In the genomic region with DNA sequence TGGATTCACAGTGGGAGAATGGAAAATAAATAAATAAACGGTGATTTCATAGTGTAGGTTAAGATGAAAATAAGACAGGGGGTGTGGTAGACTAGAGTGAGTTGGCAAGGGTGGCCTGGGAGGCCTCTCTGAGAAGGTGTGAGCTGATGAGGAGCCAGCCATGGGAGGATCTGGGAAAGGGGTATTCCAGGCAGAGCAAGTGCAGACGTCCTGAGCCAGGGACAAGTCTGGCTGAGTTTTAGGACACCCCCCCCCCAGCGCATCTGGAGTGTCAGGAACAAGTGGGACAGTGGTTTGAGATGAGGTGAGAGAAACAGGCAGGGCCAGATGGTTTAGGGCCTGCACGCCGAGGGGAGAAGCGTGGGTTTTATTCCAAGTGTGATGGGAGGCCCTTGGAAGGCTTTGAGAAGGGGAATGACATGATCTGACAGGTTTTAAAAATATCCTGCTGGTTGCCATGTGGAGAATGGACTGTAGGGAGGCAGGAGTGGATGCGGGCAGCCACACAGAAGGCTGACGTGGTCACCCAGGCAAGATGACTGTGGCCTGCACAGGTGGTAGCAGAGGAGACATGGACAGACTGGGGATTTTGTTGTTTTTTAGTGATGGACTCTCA, we compare ENCODE assay signal across 21 cellular contexts. TPM values are rescaled to one million over a fixed set of nuclear protein-coding genes. Genes with fewer than 3 reads are reported as not detected.
DNase-seq lines count a peak whose midpoint lies in the region; ATAC-seq, FAIRE-seq and TF ChIP-seq lines count a peak whose summit lies in the region.
"Had no signal": no experiment of that assay in that cellular context is flagged by ENCODE, and none has a peak within 500 bp of the region (broad histone marks: within the 10 kb centered on the region; RNA-seq: fewer than 3 reads in every experiment).

No MANE protein-coding gene starts in this region.

- ATAC-seq in A549 (peak in 1 of 2 experiments; percentile 12; a peak in 3 of 6 replicates), HG03045 (IDR thresholded peaks at IDR 0.05; ENCODE audit: unreplicated experiment) (no peak)
- no peak for ATAC-seq in central memory CD8-positive, alpha-beta T cell (replicated peaks; ENCODE audit: extremely low read depth, poor library complexity, severe bottlenecking)
- ATAC-seq: GM12878 had no signal

- no peak overlapping the region for H3K4me3 Mint-ChIP-seq in central memory CD8-positive, alpha-beta T cell
- H3K4me3 Mint-ChIP-seq: CD4-positive, alpha-beta T cell; H9 had no signal

- CTCF ChIA-PET in A549 (lab: Yijun Ruan, JAX), result interaction anchor here (0.6 to 1.7 kb wide), 2 partner anchors 136 to 142 kb away, joined by 3 to 6 read pairs; no protein-coding TSS in a partner anchor

- POLR2A ChIA-PET in A549 (lab: Yijun Ruan, JAX), result no interaction called here

- TF ChIP-seq CTCF in A549 (IDR thresholded peaks at IDR 0.05) (no peak), sigmoid colon (IDR thresholded peaks at IDR 0.05) (no peak)

- H3K4me1 Mint-ChIP-seq in central memory CD8-positive, alpha-beta T cell, result no peaks in the 10 kb centered on the region

- no peak overlapping the region for H3K4me3 ChIP-seq in A549
- no peak overlapping the region for H3K4me3 ChIP-seq in sigmoid colon
- H3K4me3 ChIP-seq: GM12878 had no signal

- peaks cover 24% of the 10 kb centered on the region for H3K27me3 Mint-ChIP-seq in central memory CD8-positive, alpha-beta T cell

- H3K4me2 ChIP-seq in A549, result peak overlapping the region; percentile 68

- H3K9me3 ChIP-seq in A549 (no peaks in the 10 kb centered on the region), sigmoid colon (no peaks in the 10 kb centered on the region)
- H3K9me3 ChIP-seq: Caco-2 had no signal

- no peak for FAIRE-seq in A549 (lab: Jason Lieb, UNC)
- FAIRE-seq: A204.1, GM12878 had no signal

- TF ChIP-seq RAD21 in A549 (conservative IDR thresholded peaks at IDR 0.05 in 1 of 2, IDR thresholded peaks at IDR 0.05 in 1 of 2), result no peak

- H3K36me3 Mint-ChIP-seq in central memory CD8-positive, alpha-beta T cell (ENCODE audit: insufficient read depth), result no peaks in the 10 kb centered on the region

- TF ChIP-seq POLR2A in A549 (IDR thresholded peaks at IDR 0.05; ENCODE audit: low read length), result no peak
- no peak for TF ChIP-seq POLR2A in sigmoid colon (IDR thresholded peaks at IDR 0.05)

- intact Hi-C loops in sigmoid colon (cut with DNase I), result no loop called here

- no peaks in the 10 kb centered on the region for H3K9me3 Mint-ChIP-seq in central memory CD8-positive, alpha-beta T cell
- H3K9me3 Mint-ChIP-seq: CD4-positive, alpha-beta T cell; H9 had no signal

- H3K36me3 ChIP-seq in sigmoid colon, result no peaks in the 10 kb centered on the region

- H3K27me3 ChIP-seq in sigmoid colon, result peaks cover 0 to 6% (median 0%) of the 10 kb centered on the region in 3 donors

- no peak for DNase-seq in A549 (ENCODE audit: low read depth in 1 of 2, low spot score in 1 of 2)
- peak; percentile 75 for DNase-seq in NCI-H2171 treated with DMSO at 0.1 percent for 48 hours (lab: John Stamatoyannopoulos, UW)
- no peak for DNase-seq in central memory CD8-positive, alpha-beta T cell (ENCODE audit: low spot score in 2 of 2)
- DNase-seq in myocyte (ENCODE audit: low read depth), result peak; percentile 58
- DNase-seq in sigmoid colon, result no peak
- DNase-seq in activated effector memory CD4-positive, alpha-beta T cell treated with Interleukin-2 at 50 U/mL for 16 hours, result no peak
- DNase-seq in NCI-H1048 (lab: John Stamatoyannopoulos, UW), result no peak
- DNase-seq: Caco-2; CD4-positive, alpha-beta T cell; H9; KG1; MV-4-11; NCI-H1417; NCI-H187; SHP77 treated with DMSO at 0.1 percent for 48 hours had no signal

- H3K27ac ChIP-seq in A549 (peak overlapping the region; percentile 67 to 82), sigmoid colon (no peak overlapping the region)

- TF ChIP-seq EP300 in A549 (IDR thresholded peaks at IDR 0.05) (no peak), sigmoid colon (IDR thresholded peaks at IDR 0.05) (no peak)

- 69% methylated on average over 8 of the region's 8 CpGs for WGBS in A549 (ENCODE audit: missing lambda C conversion rate)
- 76 to 80% methylated on average over 8 of the region's 8 CpGs for WGBS in sigmoid colon, 2 donors

- H3K27ac Mint-ChIP-seq in central memory CD8-positive, alpha-beta T cell (ENCODE audit: low read depth), result peak overlapping the region; percentile 1
- H3K27ac Mint-ChIP-seq: CD4-positive, alpha-beta T cell had no signal

- peaks cover 22% of the 10 kb centered on the region for H3K4me1 ChIP-seq in A549
- no peaks in the 10 kb centered on the region for H3K4me1 ChIP-seq in sigmoid colon
- H3K4me1 ChIP-seq: Caco-2 had no signal

TF ChIP-seq in A549, 52 proteins besides CTCF, POLR2A, EP300 and RAD21:
- TF ChIP-seq RCOR1 (IDR thresholded peaks at IDR 0.05; ENCODE audit: low read depth, low read length) (no peak), CHD2 (IDR thresholded peaks at IDR 0.05; ENCODE audit: low read length, partially characterized antibody) (no peak), MAFK (IDR thresholded peaks at IDR 0.05; ENCODE audit: partially characterized antibody) (no peak), GATA3 (IDR thresholded peaks at IDR 0.05; ENCODE audit: borderline replicate concordance) (no peak), ZNF302 (CRISPR knock-in tag; IDR thresholded peaks at IDR 0.05) (no peak), CEBPB (IDR thresholded peaks at IDR 0.05) (no peak), RFX5 (IDR thresholded peaks at IDR 0.05) (no peak), FOSL2 (IDR thresholded peaks at IDR 0.05) (no peak), FOSL2 (CRISPR knock-in tag; IDR thresholded peaks at IDR 0.05) (no peak), POLR2AphosphoS2 (conservative IDR thresholded peaks at IDR 0.05; ENCODE audit: low read length) (no peak), JUN (IDR thresholded peaks at IDR 0.05) (no peak), JUNB (IDR thresholded peaks at IDR 0.05) (no peak), HOXB5 (CRISPR knock-in tag; IDR thresholded peaks at IDR 0.05) (no peak), FOXS1 (CRISPR knock-in tag; IDR thresholded peaks at IDR 0.05) (no peak)
- TF ChIP-seq, protein P1, sequence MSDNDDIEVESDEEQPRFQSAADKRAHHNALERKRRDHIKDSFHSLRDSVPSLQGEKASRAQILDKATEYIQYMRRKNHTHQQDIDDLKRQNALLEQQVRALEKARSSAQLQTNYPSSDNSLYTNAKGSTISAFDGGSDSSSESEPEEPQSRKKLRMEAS (IDR thresholded peaks at IDR 0.05), result no peak

RNA-seq across cellular contexts. Expression of a gene that starts 21.1 kb away (rescaled TPM):
- 0.05 and 0.13 TPM in 2 replicates for polyA plus RNA-seq in A549 (2011; rRNA removed)
- polyA plus RNA-seq in A549 (2012; cell fraction: cytosol; rRNA removed), result 0.05 and 0.27 TPM in 2 replicates
- polyA plus RNA-seq in A549 (2012; cell fraction: nucleus; rRNA removed), result 0.12 and 0.17 TPM in 2 replicates
- polyA plus RNA-seq in A549 (2017; fragmentation: RNase III; extraction: RNeasy Plus Mini Kit Qiagen cat#74134 plus additional on column Dnase treatment), result 0.13 to 0.32 TPM (median 0.18 TPM) in 3 replicates
- not detected in 2 replicates for polyA minus RNA-seq in A549 (2011; rRNA and poly(A)+ RNA removed)
- total RNA-seq in myocyte, result not detected in 2 replicates
- polyA plus RNA-seq in myocyte (2012), result not detected
- total RNA-seq in sigmoid colon, result 1 to 10 TPM; 2.3 to 5.8 (median 4.0) TPM
- 1 to 10 TPM in 2 of 3 donors, under 1 TPM in 1; 0.46 to 2.5 (median 1.2) TPM for polyA plus RNA-seq in sigmoid colon
- total RNA-seq: CD4-positive, alpha-beta T cell; GM12878 had no signal
- polyA plus RNA-seq: BJ, GM12878 had no signal

RNA-seq across cellular contexts. Expression of a gene that starts 21.2 kb away (rescaled TPM):
- polyA plus RNA-seq in A549 (2011; rRNA removed), result not detected in 2 replicates
- polyA plus RNA-seq in A549 (2012; cell fraction: cytosol; rRNA removed), result not detected in 2 replicates
- polyA plus RNA-seq in A549 (2012; cell fraction: nucleus; rRNA removed), result not detected in 2 replicates
- polyA plus RNA-seq in A549 (2017; fragmentation: RNase III; extraction: RNeasy Plus Mini Kit Qiagen cat#74134 plus additional on column Dnase treatment), result 0.01 TPM in 1 of 3 replicates, not detected in the others
- polyA minus RNA-seq in A549 (2011; rRNA and poly(A)+ RNA removed), result not detected in 2 replicates
- not detected in 2 replicates for total RNA-seq in myocyte
- not detected for polyA plus RNA-seq in myocyte (2012)
- total RNA-seq in sigmoid colon, result under 1 TPM in 2 of 4 donors, not detected in 2; under 0.01 to 0.14 TPM
- under 1 TPM in 1 of 3 donors, not detected in 2; 0.15 TPM for polyA plus RNA-seq in sigmoid colon
- total RNA-seq: Caco-2; CD4-positive, alpha-beta T cell; GM12878; HT-29; OCI-LY7 had no signal
- polyA plus RNA-seq: GM12878 had no signal

RNA-seq across cellular contexts. Expression of a gene that starts 37.3 kb away (rescaled TPM):
- polyA plus RNA-seq in A549 (2011; rRNA removed), result 15.3 and 20.7 TPM in 2 replicates
- 24.0 and 25.3 TPM in 2 replicates for polyA plus RNA-seq in A549 (2012; cell fraction: cytosol; rRNA removed)
- 12.6 and 14.3 TPM in 2 replicates for polyA plus RNA-seq in A549 (2012; cell fraction: nucleus; rRNA removed)
- 25.2 to 27.8 TPM (median 27.2 TPM) in 3 replicates for polyA plus RNA-seq in A549 (2017; fragmentation: RNase III; extraction: RNeasy Plus Mini Kit Qiagen cat#74134 plus additional on column Dnase treatment)
- polyA minus RNA-seq in A549 (2011; rRNA and poly(A)+ RNA removed), result 2.7 and 3.0 TPM in 2 replicates
- 7.8 and 7.9 TPM in 2 replicates for total RNA-seq in myocyte
- 20.8 TPM for polyA plus RNA-seq in myocyte (2012)
- 10 to 100 TPM in 1 of 4 donors, 1 to 10 TPM in 3; 5.0 to 13.7 (median 7.3) TPM for total RNA-seq in sigmoid colon
- 10 to 100 TPM; 10.2 to 15.2 (median 12.3) TPM for polyA plus RNA-seq in sigmoid colon

Comparison
In these comparisons a context has a peak if more than half of its experiments do, and no peak if none do; other contexts are left out.
1. DNase-seq: peak in NCI-H2171 treated with DMSO at 0.1 percent for 48 hours (single experiment) and myocyte (single experiment); none in A549 (0 of 2), central memory CD8-positive, alpha-beta T cell (0 of 2), sigmoid colon (single experiment), activated effector memory CD4-positive, alpha-beta T cell treated with Interleukin-2 at 50 U/mL for 16 hours (single experiment) and NCI-H1048 (single experiment).
2. H3K27ac ChIP-seq: peak in A549 (2 of 2); none in sigmoid colon (0 of 4).